ENCODE assay signal across 12 cellular contexts in the genomic region with DNA sequence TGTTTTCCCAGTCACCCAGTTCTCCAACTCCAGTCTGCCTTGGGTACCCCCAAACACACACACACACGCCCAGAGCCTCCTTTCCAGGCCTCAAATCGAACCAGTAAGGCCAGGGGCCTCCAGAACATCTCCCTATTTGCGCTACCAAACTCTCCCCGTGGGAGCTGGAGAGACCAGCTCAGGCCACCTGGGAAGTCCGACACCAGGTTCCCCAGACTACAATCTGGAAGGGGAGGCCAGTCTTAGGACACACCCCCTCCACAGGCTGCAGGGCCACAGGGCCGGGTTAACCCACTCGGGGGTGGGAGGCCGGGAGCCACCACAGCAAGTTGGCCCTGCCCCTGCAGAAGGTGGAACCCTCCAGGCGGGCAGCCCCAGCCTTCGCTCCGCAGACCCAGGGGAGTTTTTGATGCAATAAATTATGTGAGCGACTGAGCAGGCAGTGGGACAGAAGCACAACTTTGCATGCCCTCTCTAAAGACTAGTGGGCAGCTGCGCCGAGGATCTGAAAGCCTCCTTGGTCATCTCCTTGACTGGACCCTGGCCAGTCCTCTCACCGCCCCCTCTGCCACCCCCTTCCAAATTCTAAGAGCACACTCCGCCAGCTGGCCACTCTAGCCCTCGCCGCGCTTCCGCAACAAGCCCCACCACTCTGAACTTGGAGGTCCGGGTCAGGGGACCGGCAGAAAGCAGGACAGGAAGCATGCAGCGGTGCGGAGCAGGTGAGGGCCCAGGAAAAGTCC. TPM values are rescaled to one million over a fixed set of nuclear protein-coding genes. Genes with fewer than 3 reads are reported as not detected.
DNase-seq lines count a peak whose midpoint lies in the region; ATAC-seq and TF ChIP-seq lines count a peak whose summit lies in the region.
"Had no signal": no experiment of that assay in that cellular context is flagged by ENCODE, and none has a peak within 500 bp of the region (broad histone marks: within the 10 kb centered on the region; RNA-seq: fewer than 3 reads in every experiment).

No MANE protein-coding gene starts in this region.

- H3K27ac ChIP-seq in HCT116 (ENCODE audit: low read depth, low read length): no peak overlapping the region; the same call in 1 of the 2 replicates
- no peak overlapping the region for H3K27ac ChIP-seq in gastrocnemius medialis
- H3K27ac ChIP-seq: brain microvascular endothelial cell, skin epidermis had no signal

- TF ChIP-seq RAD21 in HCT116 (IDR thresholded peaks at IDR 0.05; ENCODE audit: low read depth): no peak

- peak overlapping the region in 4 of 5 experiments; percentile 35 to 83 (median 81) for H3K4me3 Mint-ChIP-seq in brain
- H3K4me3 Mint-ChIP-seq: activated CD4-positive, alpha-beta T cell treated with anti-CD3 and anti-CD28 coated beads, Interleukin-2, amount 10 ng/mL, durations not matched to agents 24 days and 14 days had no signal

- H3K9me3 Mint-ChIP-seq in brain: peaks cover 0 to 13% (median 2%) of the 10 kb centered on the region in 5 experiments
- H3K9me3 Mint-ChIP-seq: T-cell had no signal

- peaks cover 15% of the 10 kb centered on the region for H3K36me3 Mint-ChIP-seq in brain
- H3K36me3 Mint-ChIP-seq: T-cell had no signal

- H4K20me1 ChIP-seq in HCT116 (ENCODE audit: insufficient read depth): no peaks in the 10 kb centered on the region

- H3K27ac Mint-ChIP-seq in brain: peak overlapping the region in 4 of 5 experiments; percentile 27 to 82 (median 36)
- H3K27ac Mint-ChIP-seq: activated CD4-positive, alpha-beta T cell treated with anti-CD3 and anti-CD28 coated beads, Interleukin-2, amount 10 ng/mL, durations not matched to agents 24 days and 14 days had no signal

- RAD21 ChIA-PET in HCT116 (lab: Charles Lee; ENCODE audit: low non-redundant PET in 1 of 2, low total read pairs in 2 of 2, uncharacterized antibody in 2 of 2, unreplicated experiment in 2 of 2): no interaction called here

- no peak for TF ChIP-seq CTCF in HCT116 (IDR thresholded peaks at IDR 0.05 in 2 of 3, conservative IDR thresholded peaks at IDR 0.05 in 1 of 3; ENCODE audit: borderline replicate concordance in 1 of 3, insufficient read depth in 1 of 3, low read depth in 2 of 3, low read length in 2 of 3)
- TF ChIP-seq CTCF in brain (conservative IDR thresholded peaks at IDR 0.05): no peak
- no peak for TF ChIP-seq CTCF in gastrocnemius medialis (IDR thresholded peaks at IDR 0.05 in 4 of 5, conservative IDR thresholded peaks at IDR 0.05 in 1 of 5)

- no peaks in the 10 kb centered on the region for H3K9me3 ChIP-seq in HCT116 (ENCODE audit: control insufficient read depth in 1 of 2, insufficient read depth in 1 of 2, low read depth in 1 of 2, low read length in 2 of 2)
- H3K9me3 ChIP-seq in gastrocnemius medialis: no peaks in the 10 kb centered on the region

- H3K9me2 ChIP-seq in HCT116 (ENCODE audit: insufficient read depth): no peaks in the 10 kb centered on the region

- CTCF ChIA-PET in HCT116 (lab: Charles Lee): interaction anchor here (1.0 to 1.2 kb wide), 2 partner anchors 14 to 484 kb away, joined by 4 to 16 read pairs; no protein-coding TSS in a partner anchor

- H3K4me1 ChIP-seq in HCT116 (ENCODE audit: control insufficient read depth in 1 of 2, insufficient read depth in 2 of 2, low read length in 2 of 2): peaks cover 0 to 16% of the 10 kb centered on the region in 2 experiments; a peak in 2 of 4 replicates
- H3K4me1 ChIP-seq in gastrocnemius medialis: peaks cover 0 to 9% of the 10 kb centered on the region in 2 donors

- peaks cover 72% of the 10 kb centered on the region for H3K27me3 Mint-ChIP-seq in brain

- TF ChIP-seq POLR2A in HCT116 (IDR thresholded peaks at IDR 0.05; ENCODE audit: borderline replicate concordance, extremely low read depth, insufficient read depth, insufficient read length): no peak
- no peak for TF ChIP-seq POLR2A in gastrocnemius medialis (IDR thresholded peaks at IDR 0.05)

- POLR2A ChIA-PET in HCT116 (lab: Charles Lee): interaction anchor here (0.7 kb wide), 1 partner anchor 13 kb away, joined by 3 read pairs; no protein-coding TSS in a partner anchor

- intact Hi-C loops in HCT116 (cut with micrococcal nuclease) (loop anchor here (5.0 kb wide), 1 partner anchor 49 kb away; no protein-coding TSS in a partner anchor), gastrocnemius medialis (cut with DNase I; ENCODE audit: low total_unique reads) (no loop called here)

- H3K27me3 ChIP-seq in HCT116 (ENCODE audit: insufficient read depth, low read length) (no peaks in the 10 kb centered on the region), gastrocnemius medialis (peaks cover 44 to 53% (median 51%) of the 10 kb centered on the region in 3 donors)

- peaks cover 10% of the 10 kb centered on the region for H3K4me1 Mint-ChIP-seq in brain
- H3K4me1 Mint-ChIP-seq: activated CD4-positive, alpha-beta T cell treated with anti-CD3 and anti-CD28 coated beads, Interleukin-2, amount 10 ng/mL, durations not matched to agents 24 days and 14 days had no signal

- DNase-seq in HCT116 (ENCODE audit: low read depth, low spot score) (no peak), left lobe of liver (ENCODE audit: low spot score) (peak; percentile 45), gastrocnemius medialis (no peak), T-helper 2 cell (no peak), NCI-H524 (lab: John Stamatoyannopoulos, UW) (no peak)
- DNase-seq in activated CD8-positive, alpha-beta memory T cell treated with anti-CD3 and anti-CD28 coated beads, Interleukin-2, amount 50 U/mL, for 4 hours: no peak
- DNase-seq: activated CD4-positive, alpha-beta T cell treated with anti-CD3 and anti-CD28 coated beads, Interleukin-2, amount 10 ng/mL, durations not matched to agents 24 days and 14 days; T-cell had no signal

- no peak for ATAC-seq in HCT116
- no peak for ATAC-seq in left lobe of liver
- ATAC-seq in gastrocnemius medialis: no peak
- no peak for ATAC-seq in GM19463 (IDR thresholded peaks at IDR 0.05; ENCODE audit: unreplicated experiment)
- ATAC-seq: T-cell had no signal

- no peaks in the 10 kb centered on the region for H3K79me2 ChIP-seq in HCT116 (ENCODE audit: insufficient read depth, low read length)

- H3K36me3 ChIP-seq in HCT116 (ENCODE audit: control insufficient read depth in 1 of 2, insufficient read depth in 2 of 2, low read length in 2 of 2) (no peaks in the 10 kb centered on the region), gastrocnemius medialis (no peaks in the 10 kb centered on the region)
- H3K36me3 ChIP-seq: brain microvascular endothelial cell had no signal

- no peak overlapping the region for H3K9ac ChIP-seq in HCT116 (ENCODE audit: low read length)

- H3K4me3 ChIP-seq in HCT116 (replicated peaks in 1 of 2; ENCODE audit: low read depth in 1 of 2, low read length in 2 of 2) (no peak overlapping the region), gastrocnemius medialis (peak overlapping the region in 3 of 4 donors; percentile 13 to 50 (median 47))

- no TSS peak for BruUV-seq in HCT116 (replicated peaks; lab: Mats Ljungman, UMichigan)

- H3K4me2 ChIP-seq in HCT116 (ENCODE audit: low read length): peak overlapping the region; percentile 96; the same call in 1 of the 2 replicates

- no peak overlapping the region for H2AFZ ChIP-seq in HCT116 (ENCODE audit: low read depth, low read length, poor library complexity, severe bottlenecking)

- in situ Hi-C loops in gastrocnemius medialis (cut with MboI; ENCODE audit: low sequenced_read_pairs in 4 of 4): loop anchor here in 1 of 4 donors (25.0 kb wide), 1 partner anchor 99 kb away; no protein-coding TSS in a partner anchor

TF ChIP-seq in HCT116, 20 proteins besides CTCF, POLR2A, EP300 and RAD21 (continues in another document):
- TF ChIP-seq CEBPB (IDR thresholded peaks at IDR 0.05; ENCODE audit: low read depth) (no peak), CBX3 (IDR thresholded peaks at IDR 0.05; ENCODE audit: low read depth) (no peak), EZH2 (IDR thresholded peaks at IDR 0.05) (no peak), MAX (IDR thresholded peaks at IDR 0.05) (no peak), TCF7L2 (IDR thresholded peaks at IDR 0.05; ENCODE audit: borderline replicate concordance, extremely low read depth, insufficient read depth, insufficient read length) (no peak), SP1 (IDR thresholded peaks at IDR 0.05; ENCODE audit: low read depth) (no peak), ZFX (IDR thresholded peaks at IDR 0.05) (no peak)

RNA-seq across cellular contexts. Expression of gene IGF2, which starts 2.8 kb away (rescaled TPM):
- total RNA-seq in HCT116 (2021; ENCODE audit: unreplicated experiment): 17.9 TPM
- 12.4 and 15.4 TPM in 2 replicates for polyA plus RNA-seq in HCT116 (2012)
- polyA plus RNA-seq in brain (ENCODE audit: insufficient read depth, low read depth, low replicate concordance): 11.4 TPM
- 254 TPM for total RNA-seq in left lobe of liver
- total RNA-seq in gastrocnemius medialis: 10 to 100 TPM; 21.6 to 42.4 (median 29.2) TPM

RNA-seq across cellular contexts. Expression of gene INS, which starts 24.6 kb away (rescaled TPM):
- 0.44 TPM for total RNA-seq in HCT116 (2021; ENCODE audit: unreplicated experiment)
- polyA plus RNA-seq in HCT116 (2012): not detected in 2 replicates
- polyA plus RNA-seq in brain (ENCODE audit: insufficient read depth, low read depth, low replicate concordance): not detected
- not detected for total RNA-seq in left lobe of liver
- not detected for total RNA-seq in gastrocnemius medialis
- total RNA-seq: activated CD4-positive, alpha-beta T cell treated with anti-CD3 and anti-CD28 coated beads, Interleukin-2, amount 10 ng/mL, durations not matched to agents 24 days and 14 days had no signal

RNA-seq across cellular contexts. Expression of gene TH, which starts 35.2 kb away (rescaled TPM):
- not detected for total RNA-seq in HCT116 (2021; ENCODE audit: unreplicated experiment)
- polyA plus RNA-seq in HCT116 (2012): 0.31 TPM in 1 of 2 replicates, not detected in the other
- 3.5 TPM for polyA plus RNA-seq in brain (ENCODE audit: insufficient read depth, low read depth, low replicate concordance)
- total RNA-seq in left lobe of liver: not detected
- not detected for total RNA-seq in gastrocnemius medialis
- total RNA-seq: activated CD4-positive, alpha-beta T cell treated with anti-CD3 and anti-CD28 coated beads, Interleukin-2, amount 10 ng/mL, durations not matched to agents 24 days and 14 days; T-cell had no signal

Comparison
In these comparisons a context has a peak if more than half of its experiments do, and no peak if none do; other contexts are left out.
1. H3K4me3 ChIP-seq: peak in gastrocnemius medialis (3 of 4); none in HCT116 (0 of 2).